14 cellular contexts compared by ENCODE assay signal in genomic region chr1:53575948-53576305, GRCh38.
"Had no signal": no experiment of that assay in that cellular context is flagged by ENCODE, and none has a peak within 500 bp of the region (broad histone marks: within the 10 kb centered on the region; RNA-seq: fewer than 3 reads in every experiment).

No MANE protein-coding gene starts in this region.

- H3K27ac Mint-ChIP-seq: activated CD4-positive, alpha-beta T cell treated with anti-CD3 and anti-CD28 coated beads, Interleukin-2, amount 10 ng/mL, durations not matched to agents 7 days and 5 days; activated naive CD4-positive, alpha-beta T cell treated with anti-CD3 and anti-CD28 coated beads, Interleukin-2, amount 10 ng/mL, durations not matched to agents 7 days and 5 days; mesothelial cell of epicardium; progenitor cell of endocrine pancreas; stimulated activated naive CD8-positive, alpha-beta T cell treated with anti-CD3 and anti-CD28 coated beads, Interleukin-15, amount 100 ng/mL, for 72 hours had no signal

- DNase-seq: activated CD4-positive, alpha-beta T cell treated with anti-CD3 and anti-CD28 coated beads, Interleukin-2, amount 10 ng/mL, durations not matched to agents 7 days and 5 days; activated naive CD4-positive, alpha-beta T cell treated with anti-CD3 and anti-CD28 coated beads, Interleukin-2, amount 10 ng/mL, durations not matched to agents 7 days and 5 days; activated T-cell treated with anti-CD3 and anti-CD28 coated beads, Interleukin-2, amount 50 U/mL, for 1 hour; gastrocnemius medialis; heart right ventricle; stimulated activated naive CD8-positive, alpha-beta T cell treated with anti-CD3 and anti-CD28 coated beads, Interleukin-15, amount 100 ng/mL, for 72 hours; T-helper 1 cell had no signal

- H3K27ac ChIP-seq: ascending aorta, gastrocnemius medialis, heart right ventricle, neutrophil, right atrium auricular region, thoracic aorta had no signal

- H3K27me3 Mint-ChIP-seq: stimulated activated naive CD8-positive, alpha-beta T cell treated with anti-CD3 and anti-CD28 coated beads, Interleukin-15, amount 100 ng/mL, for 72 hours had no signal

- ATAC-seq: gastrocnemius medialis, heart right ventricle, left colon had no signal

- H3K9me3 Mint-ChIP-seq: activated CD4-positive, alpha-beta T cell treated with anti-CD3 and anti-CD28 coated beads, Interleukin-2, amount 10 ng/mL, durations not matched to agents 7 days and 5 days; activated naive CD4-positive, alpha-beta T cell treated with anti-CD3 and anti-CD28 coated beads, Interleukin-2, amount 10 ng/mL, durations not matched to agents 7 days and 5 days; stimulated activated naive CD8-positive, alpha-beta T cell treated with anti-CD3 and anti-CD28 coated beads, Interleukin-15, amount 100 ng/mL, for 72 hours had no signal

- H3K4me3 Mint-ChIP-seq: activated CD4-positive, alpha-beta T cell treated with anti-CD3 and anti-CD28 coated beads, Interleukin-2, amount 10 ng/mL, durations not matched to agents 7 days and 5 days; activated naive CD4-positive, alpha-beta T cell treated with anti-CD3 and anti-CD28 coated beads, Interleukin-2, amount 10 ng/mL, durations not matched to agents 7 days and 5 days; mesothelial cell of epicardium; stimulated activated naive CD8-positive, alpha-beta T cell treated with anti-CD3 and anti-CD28 coated beads, Interleukin-15, amount 100 ng/mL, for 72 hours had no signal

- H3K36me3 Mint-ChIP-seq: activated naive CD4-positive, alpha-beta T cell treated with anti-CD3 and anti-CD28 coated beads, Interleukin-2, amount 10 ng/mL, durations not matched to agents 7 days and 5 days; mesothelial cell of epicardium had no signal

- H3K4me1 Mint-ChIP-seq: activated naive CD4-positive, alpha-beta T cell treated with anti-CD3 and anti-CD28 coated beads, Interleukin-2, amount 10 ng/mL, durations not matched to agents 7 days and 5 days; stimulated activated naive CD8-positive, alpha-beta T cell treated with anti-CD3 and anti-CD28 coated beads, Interleukin-15, amount 100 ng/mL, for 72 hours had no signal
